ENCODE assay signal across 17 cellular contexts in the genomic region with DNA sequence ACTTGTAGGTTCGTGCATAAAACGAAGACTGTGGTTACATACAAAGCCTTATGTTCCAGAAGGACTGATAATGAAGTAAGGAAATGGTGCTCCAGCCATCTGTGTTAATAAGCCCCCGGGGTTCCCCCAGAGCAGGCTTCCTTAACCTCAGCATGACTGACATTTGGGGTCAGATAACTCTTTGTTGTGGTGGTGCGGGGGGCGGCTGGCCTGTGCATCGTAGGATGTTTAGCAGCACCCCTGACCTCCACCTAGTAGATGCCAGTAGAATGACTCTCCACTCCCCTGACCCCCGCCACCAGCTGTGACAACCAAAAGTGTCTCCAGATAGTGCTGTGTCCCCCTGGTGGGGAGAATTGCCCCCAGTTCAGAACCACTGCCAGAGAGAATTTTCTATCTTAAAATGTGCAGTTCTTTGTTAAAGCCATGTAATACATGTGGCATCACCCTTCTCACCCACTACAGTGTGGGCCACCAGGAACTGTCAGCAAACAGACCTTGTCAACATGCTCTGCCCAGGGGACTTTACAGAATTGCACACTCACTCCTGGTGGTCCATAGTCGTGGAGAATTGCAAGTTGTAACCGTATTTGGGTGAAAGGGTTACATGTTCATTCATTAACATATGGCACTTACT. TPM values are rescaled to one million over a fixed set of nuclear protein-coding genes. Genes with fewer than 3 reads are reported as not detected.
A peak's percentile ranks its signal among the peaks of the same experiment; 100 is the strongest.
DNase-seq lines count a peak whose midpoint lies in the region; ATAC-seq, FAIRE-seq and TF ChIP-seq lines count a peak whose summit lies in the region.
"Had no signal": no experiment of that assay in that cellular context is flagged by ENCODE, and none has a peak within 500 bp of the region (broad histone marks: within the 10 kb centered on the region; RNA-seq: fewer than 3 reads in every experiment).

No MANE protein-coding gene starts in this region.

- no peaks in the 10 kb centered on the region for H3K9me3 Mint-ChIP-seq in CD8-positive, alpha-beta T cell
- peaks cover 26% of the 10 kb centered on the region for H3K9me3 Mint-ChIP-seq in mesothelial cell of epicardium

- ATAC-seq in CD8-positive, alpha-beta T cell: peak; percentile 26
- no peak for ATAC-seq in HG02970 (IDR thresholded peaks at IDR 0.05; ENCODE audit: low FRiP score, unreplicated experiment)

- no peaks in the 10 kb centered on the region for H3K36me3 Mint-ChIP-seq in CD8-positive, alpha-beta T cell
- peaks cover 4% of the 10 kb centered on the region for H3K36me3 Mint-ChIP-seq in mesothelial cell of epicardium

- H3K27me3 ChIP-seq in CD8-positive, alpha-beta T cell (ENCODE audit: insufficient read depth, low read length): no peaks in the 10 kb centered on the region
- H3K27me3 ChIP-seq in SU-DHL-6 (ENCODE audit: low read length): no peaks in the 10 kb centered on the region
- H3K27me3 ChIP-seq: colonic mucosa, esophagus muscularis mucosa, Peyer's patch had no signal

- DNase-seq in CD8-positive, alpha-beta T cell: peak in 2 of 7 experiments; percentile 11 to 25
- no peak for DNase-seq in GM18507 (ENCODE audit: extremely low spot score, insufficient read length, low read depth)
- DNase-seq in mesothelial cell of epicardium (ENCODE audit: low spot score in 2 of 2, unreplicated experiment in 2 of 2): no peak
- DNase-seq in 8988T: no peak
- DNase-seq in NCI-H82 treated with DMSO at 0.1 percent for 48 hours (lab: John Stamatoyannopoulos, UW; ENCODE audit: unreplicated experiment): no peak
- DNase-seq in effector CD8-positive, alpha-beta T cell (lab: John Stamatoyannopoulos, UW): no peak
- DNase-seq: activated CD4-positive, alpha-beta T cell treated with anti-CD3 and anti-CD28 coated beads for 4 hours; aorta; colonic mucosa; DMS79 treated with DMSO at 0.1 percent for 48 hours; NCI-H1092 treated with DMSO at 0.1 percent for 48 hours; Peyer's patch; substantia nigra had no signal

- FAIRE-seq in GM18507 (lab: Jason Lieb, UNC): peak; percentile 78

- TF ChIP-seq CTCF in CD8-positive, alpha-beta T cell (IDR thresholded peaks at IDR 0.05): no peak
- TF ChIP-seq CTCF in SU-DHL-6 (IDR thresholded peaks at IDR 0.05; ENCODE audit: insufficient read depth, low read length, poor library complexity, severe bottlenecking) (no peak), mesothelial cell of epicardium (IDR thresholded peaks at IDR 0.05; ENCODE audit: unreplicated experiment) (peak; percentile 32)

- H3K27ac Mint-ChIP-seq in CD8-positive, alpha-beta T cell: peak overlapping the region; percentile 32
- no peak overlapping the region for H3K27ac Mint-ChIP-seq in mesothelial cell of epicardium

- no peak overlapping the region for H3K4me3 ChIP-seq in CD8-positive, alpha-beta T cell (ENCODE audit: low read depth, low read length)
- no peak overlapping the region for H3K4me3 ChIP-seq in SU-DHL-6 (ENCODE audit: insufficient read depth, low read length, poor library complexity, severe bottlenecking)
- H3K4me3 ChIP-seq: colonic mucosa, esophagus muscularis mucosa, Peyer's patch had no signal

- peaks cover 91% of the 10 kb centered on the region for H3K79me2 ChIP-seq in SU-DHL-6 (ENCODE audit: insufficient read depth, low read length)
- H3K79me2 ChIP-seq: parathyroid adenoma had no signal

- H3K4me2 ChIP-seq in SU-DHL-6 (ENCODE audit: low read depth, low read length, poor library complexity, severe bottlenecking): peak overlapping the region; percentile 38

- intact Hi-C loops in CD8-positive, alpha-beta T cell (cut with DNase I, micrococcal nuclease): no loop called here

- no peaks in the 10 kb centered on the region for H3K9me2 ChIP-seq in SU-DHL-6 (replicated peaks; ENCODE audit: insufficient read depth, low read length)

- H3K27ac ChIP-seq in CD8-positive, alpha-beta T cell (ENCODE audit: low read depth, low read length): no peak overlapping the region
- H3K27ac ChIP-seq in SU-DHL-6 (ENCODE audit: low read depth, low read length): peak overlapping the region; percentile 75
- H3K27ac ChIP-seq: colonic mucosa, esophagus muscularis mucosa, parathyroid adenoma, Peyer's patch had no signal

- no peak overlapping the region for H3K4me3 Mint-ChIP-seq in CD8-positive, alpha-beta T cell
- no peak overlapping the region for H3K4me3 Mint-ChIP-seq in mesothelial cell of epicardium

- H3K9ac ChIP-seq in SU-DHL-6 (ENCODE audit: low read length): 0 out of 2 replicates have a peak overlapping the region, but pooled peaks have one; percentile 8
- H3K9ac ChIP-seq: parathyroid adenoma had no signal

- H3K9me3 ChIP-seq in CD8-positive, alpha-beta T cell (ENCODE audit: low read length): no peaks in the 10 kb centered on the region
- H3K9me3 ChIP-seq in SU-DHL-6 (ENCODE audit: insufficient read depth, low read length): no peaks in the 10 kb centered on the region
- H3K9me3 ChIP-seq: colonic mucosa, esophagus muscularis mucosa, Peyer's patch had no signal

- H3K4me1 Mint-ChIP-seq in CD8-positive, alpha-beta T cell (ENCODE audit: low read depth): peaks cover 74% of the 10 kb centered on the region
- H3K4me1 Mint-ChIP-seq in mesothelial cell of epicardium: peaks cover 11% of the 10 kb centered on the region

- POLR2A ChIA-PET in CD8-positive, alpha-beta T cell (lab: Charles Lee): no interaction called here

- H2AFZ ChIP-seq in SU-DHL-6 (ENCODE audit: low read depth, low read length, severe bottlenecking): no peak overlapping the region
- H2AFZ ChIP-seq: parathyroid adenoma had no signal

- H3K27me3 Mint-ChIP-seq in CD8-positive, alpha-beta T cell (ENCODE audit: low read depth): no peaks in the 10 kb centered on the region
- H3K27me3 Mint-ChIP-seq in mesothelial cell of epicardium (ENCODE audit: low read depth): no peaks in the 10 kb centered on the region

- no peaks in the 10 kb centered on the region for H3K36me3 ChIP-seq in CD8-positive, alpha-beta T cell (ENCODE audit: insufficient read depth, low read length)
- peaks cover 9% of the 10 kb centered on the region; the same call in 1 of the 2 replicates for H3K36me3 ChIP-seq in SU-DHL-6 (ENCODE audit: low read length)
- H3K36me3 ChIP-seq: colonic mucosa, esophagus muscularis mucosa, Peyer's patch had no signal

- peaks cover 3% of the 10 kb centered on the region; the same call in 1 of the 2 replicates for H4K20me1 ChIP-seq in SU-DHL-6 (ENCODE audit: low read depth, low read length)

- peaks cover 24% of the 10 kb centered on the region for H3K4me1 ChIP-seq in CD8-positive, alpha-beta T cell (ENCODE audit: insufficient read depth, low read length)
- H3K4me1 ChIP-seq: colonic mucosa, parathyroid adenoma, Peyer's patch had no signal

- peaks cover 39% of the 10 kb centered on the region for H3F3A ChIP-seq in SU-DHL-6 (ENCODE audit: insufficient read depth)

- CTCF ChIA-PET in CD8-positive, alpha-beta T cell (lab: Charles Lee): no interaction called here

RNA-seq across cellular contexts. Expression of gene SH3KBP1, which starts 7.5 kb away (rescaled TPM):
- 10 to 100 TPM; 53.5 to 60.6 TPM for total RNA-seq in CD8-positive, alpha-beta T cell
- total RNA-seq in mesothelial cell of epicardium: 30.6 to 35.9 TPM (median 32.8 TPM) in 3 replicates
